In the genomic region with DNA sequence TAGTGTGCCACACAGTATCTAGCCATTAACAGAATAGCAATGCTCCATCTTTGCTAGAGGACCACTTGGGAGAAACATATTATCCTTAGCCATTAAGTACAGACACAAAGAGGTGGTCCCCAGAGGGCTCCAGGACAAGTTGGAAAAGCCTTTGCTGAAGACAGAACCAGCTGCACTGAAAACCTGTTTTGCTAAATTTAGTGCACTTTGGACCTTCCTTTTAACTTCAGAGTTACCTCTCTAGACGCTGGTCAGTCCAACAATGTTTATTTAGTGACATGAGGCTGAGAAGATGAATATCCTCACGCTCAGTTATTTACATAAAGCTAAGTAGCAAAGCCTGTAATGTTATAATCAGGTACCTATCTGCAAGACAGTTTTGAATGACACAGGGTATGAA, we compare ENCODE assay signal across 15 cellular contexts.
A peak's percentile ranks its signal among the peaks of the same experiment; 100 is the strongest.
DNase-seq lines count a peak whose midpoint lies in the region; ATAC-seq and TF ChIP-seq lines count a peak whose summit lies in the region.
"Had no signal": no experiment of that assay in that cellular context is flagged by ENCODE, and none has a peak within 500 bp of the region (broad histone marks: within the 10 kb centered on the region; RNA-seq: fewer than 3 reads in every experiment).

No MANE protein-coding gene starts in this region.

- H3K27ac ChIP-seq in tibial nerve = no peak overlapping the region
- H3K27ac ChIP-seq: lower lobe of right lung, neutrophil had no signal

- peak; percentile 1 for ATAC-seq in GM18508 (IDR thresholded peaks at IDR 0.05; ENCODE audit: insufficient read depth, unreplicated experiment)
- ATAC-seq in GM19463 (IDR thresholded peaks at IDR 0.05; ENCODE audit: unreplicated experiment) = peak; percentile 12
- peak; percentile 69 for ATAC-seq in mucosa of descending colon
- ATAC-seq: lower lobe of right lung, Right ventricle myocardium inferior had no signal

- H3K4me1 ChIP-seq in mucosa of descending colon (ENCODE audit: low read depth) = peaks cover 6% of the 10 kb centered on the region
- H3K4me1 ChIP-seq in tibial nerve = no peaks in the 10 kb centered on the region
- H3K4me1 ChIP-seq: lower lobe of right lung had no signal

- H3K4me3 Mint-ChIP-seq in activated CD4-positive, alpha-beta memory T cell treated with anti-CD3 and anti-CD28 coated beads for 36 hours = no peak overlapping the region

- CTCF ChIA-PET in activated CD4-positive, alpha-beta memory T cell treated with anti-CD3 and anti-CD28 coated beads for 36 hours (lab: Charles Lee) = no interaction called here

- H3K27me3 ChIP-seq in tibial nerve = no peaks in the 10 kb centered on the region
- H3K27me3 ChIP-seq: MG63, neutrophil had no signal

- no peak for TF ChIP-seq EP300 in tibial nerve (IDR thresholded peaks at IDR 0.05)

- H3K36me3 ChIP-seq in mucosa of descending colon (ENCODE audit: low read depth) = no peaks in the 10 kb centered on the region
- H3K36me3 ChIP-seq in tibial nerve = no peaks in the 10 kb centered on the region
- H3K36me3 ChIP-seq: lower lobe of right lung, MG63, neutrophil had no signal

- TF ChIP-seq CTCF in mucosa of descending colon (IDR thresholded peaks at IDR 0.05) (no peak), tibial nerve (IDR thresholded peaks at IDR 0.05) (no peak)

- no peak overlapping the region for H3K27ac Mint-ChIP-seq in activated CD4-positive, alpha-beta memory T cell treated with anti-CD3 and anti-CD28 coated beads for 36 hours

- TF ChIP-seq POLR2A in tibial nerve (IDR thresholded peaks at IDR 0.05) = no peak

- no peaks in the 10 kb centered on the region for H3K9me3 ChIP-seq in mucosa of descending colon
- no peaks in the 10 kb centered on the region for H3K9me3 ChIP-seq in tibial nerve
- H3K9me3 ChIP-seq: lower lobe of right lung, MG63, neutrophil had no signal

- H3K27me3 Mint-ChIP-seq in activated CD4-positive, alpha-beta memory T cell treated with anti-CD3 and anti-CD28 coated beads for 36 hours = no peaks in the 10 kb centered on the region

- H3K4me3 ChIP-seq in mucosa of descending colon (no peak overlapping the region), tibial nerve (no peak overlapping the region)
- H3K4me3 ChIP-seq: lower lobe of right lung, MG63 had no signal

- intact Hi-C loops in mucosa of descending colon (cut with DNase I, micrococcal nuclease) = no loop called here
- intact Hi-C loops in activated CD4-positive, alpha-beta memory T cell treated with anti-CD3 and anti-CD28 coated beads for 36 hours (cut with micrococcal nuclease) = no loop called here

- no peaks in the 10 kb centered on the region for H3K36me3 Mint-ChIP-seq in activated CD4-positive, alpha-beta memory T cell treated with anti-CD3 and anti-CD28 coated beads for 36 hours

- 81 to 91% methylated on average over 2 of the region's 2 CpGs for WGBS in tibial nerve, 2 donors

- H3K9me3 Mint-ChIP-seq in activated CD4-positive, alpha-beta memory T cell treated with anti-CD3 and anti-CD28 coated beads for 36 hours = no peaks in the 10 kb centered on the region

- POLR2A ChIA-PET in activated CD4-positive, alpha-beta memory T cell treated with anti-CD3 and anti-CD28 coated beads for 36 hours (lab: Charles Lee) = no interaction called here

- no peaks in the 10 kb centered on the region for H3K4me1 Mint-ChIP-seq in activated CD4-positive, alpha-beta memory T cell treated with anti-CD3 and anti-CD28 coated beads for 36 hours (ENCODE audit: low read depth)

- DNase-seq in NCI-H1436 treated with DMSO at 0.1 percent for 48 hours (lab: John Stamatoyannopoulos, UW) (peak; percentile 33), mucosa of descending colon (no peak), tibial nerve (ENCODE audit: low spot score in 2 of 2) (no peak)
- no peak for DNase-seq in activated effector memory CD4-positive, alpha-beta T cell treated with anti-CD3 and anti-CD28 coated beads, Interleukin-2, amount 50 U/mL, for 16 hours
- no peak for DNase-seq in activated CD8-positive, alpha-beta memory T cell treated with anti-CD3 and anti-CD28 coated beads for 24 hours
- DNase-seq in activated CD4-positive, alpha-beta memory T cell treated with anti-CD3 and anti-CD28 coated beads for 36 hours = no peak
- DNase-seq: activated naive CD4-positive, alpha-beta T cell treated with Interleukin-2 at 50 U/mL for 16 hours; lower lobe of right lung; MG63; NCI-H446; stimulated activated CD4-positive, alpha-beta T cell treated with anti-CD3 and anti-CD28 coated beads, Interleukin-12 subunit alpha, Interleukin-12 subunit beta, amount 100 ng/mL, for 4 hours had no signal

Comparison
In these comparisons a context has a peak if more than half of its experiments do, and no peak if none do; other contexts are left out.
1. ATAC-seq: peak in every context shown above with its lines; median percentile 69 in mucosa of descending colon; 12 in GM19463; 1 in GM18508.